In the genomic region with DNA sequence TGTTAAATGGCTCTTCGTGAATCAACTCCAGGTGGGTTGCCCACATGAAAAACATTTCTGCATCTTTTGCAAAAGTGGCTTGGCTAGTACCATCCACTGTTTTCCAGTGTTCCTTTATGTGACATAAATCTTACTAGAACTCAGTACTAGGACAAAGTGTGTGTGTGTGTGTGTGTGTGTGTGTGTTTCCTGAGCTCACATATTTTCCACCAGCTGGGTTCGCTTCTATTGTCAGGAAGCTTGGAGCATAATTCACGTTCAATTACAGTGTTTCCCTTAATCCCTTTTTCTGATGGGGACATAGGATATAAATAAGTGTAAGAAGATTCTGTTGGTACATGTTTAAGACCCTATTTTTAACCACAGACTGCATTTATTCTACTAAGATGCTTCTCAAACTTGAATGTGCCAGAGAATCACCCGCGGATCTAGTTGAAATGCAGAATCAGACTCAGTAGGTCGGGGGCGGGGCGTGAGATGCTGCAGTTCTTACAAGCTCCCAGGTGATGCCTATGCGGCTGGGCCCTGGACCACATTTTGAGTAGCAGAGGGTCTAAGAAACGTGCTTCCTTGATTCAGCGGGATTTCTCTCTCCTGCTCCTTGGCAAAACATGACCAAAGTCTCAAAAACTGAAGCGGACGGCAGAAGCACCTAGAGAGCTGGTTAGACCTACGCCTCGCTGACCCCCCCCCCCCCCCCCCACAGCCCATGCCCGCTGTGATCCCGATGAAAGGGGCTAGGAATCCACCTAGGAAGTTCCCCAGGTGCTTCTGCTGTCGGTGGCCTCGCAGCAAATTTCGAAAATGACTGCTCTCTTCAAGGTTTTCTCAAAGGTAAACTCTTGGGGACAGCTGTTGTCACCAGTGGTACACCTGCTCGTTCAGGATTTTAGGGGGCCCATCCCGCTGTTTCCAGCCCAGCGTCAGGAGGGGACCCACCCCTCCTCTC, we compare ENCODE assay signal across 8 cellular contexts. TPM values are rescaled to one million over a fixed set of nuclear protein-coding genes. Genes with fewer than 3 reads are reported as not detected.
A peak's percentile ranks its signal among the peaks of the same experiment; 100 is the strongest.
DNase-seq lines count a peak whose midpoint lies in the region; ATAC-seq, FAIRE-seq and TF ChIP-seq lines count a peak whose summit lies in the region.

No MANE protein-coding gene starts in this region.

- no peak for TF ChIP-seq EP300 in K562 (IDR thresholded peaks at IDR 0.05; ENCODE audit: low read length)

- H3K4me3 Mint-ChIP-seq in T-helper 1 cell treated with Interleukin-12 subunit alpha and Interleukin-12 subunit beta and Interleukin-4 antibody, amounts not matched to agents 30 μg/mL and 1 μg/mL, for 36 hours = peak overlapping the region; percentile 73

- peak overlapping the region; percentile 89 for H2AFZ ChIP-seq in K562 (ENCODE audit: low read depth, low read length)

- DNase-seq in Daoy (ENCODE audit: low read depth) (peak; percentile 12), HL-60 (ENCODE audit: low read depth in 1 of 2, low spot score in 1 of 2) (peak in 1 of 2 experiments; percentile 7), K562 (ENCODE audit: extremely low read depth in 1 of 4, low spot score in 3 of 4) (peak in 2 of 4 experiments; percentile 12 to 41), kidney (no peak), NCI-H446 treated with DMSO at 0.1 percent for 48 hours (lab: John Stamatoyannopoulos, UW) (no peak), NCI-H2196 treated with DMSO at 0.1 percent for 48 hours (lab: John Stamatoyannopoulos, UW; ENCODE audit: unreplicated experiment) (no peak)
- DNase-seq in stimulated activated CD4-positive, alpha-beta T cell treated with anti-CD3 and anti-CD28 coated beads, Interleukin-1b, Interleukin-23, amount 100 ng/mL, for 4 hours (ENCODE audit: low read depth in 2 of 2) = peak; percentile 30 to 36

- POLR2A ChIA-PET in K562 (lab: Yijun Ruan, JAX) = interaction anchor here (0.7 kb wide), 2 partner anchors 9 to 57 kb away, joined by 3 read pairs; no protein-coding TSS in a partner anchor

- peak overlapping the region; percentile 73 for H3K4me2 ChIP-seq in K562 (ENCODE audit: insufficient read depth, low read length)

- H3K79me2 ChIP-seq in K562 (ENCODE audit: control insufficient read depth, insufficient read depth, low read length) = peaks cover 21% of the 10 kb centered on the region

- H3K9me3 ChIP-seq in K562 (replicated peaks; ENCODE audit: control insufficient read depth, insufficient read depth, low read depth, low read length) (no peaks in the 10 kb centered on the region), kidney (ENCODE audit: control insufficient read depth in 1 of 2, low read length in 2 of 2) (no peaks in the 10 kb centered on the region)

- FAIRE-seq in K562 (lab: Jason Lieb, UNC) = no peak
- no peak for FAIRE-seq in kidney (lab: Jason Lieb, UNC)

- H3K27me3 Mint-ChIP-seq in T-helper 1 cell treated with Interleukin-12 subunit alpha and Interleukin-12 subunit beta and Interleukin-4 antibody, amounts not matched to agents 30 μg/mL and 1 μg/mL, for 36 hours (ENCODE audit: low read depth) = peaks cover 10% of the 10 kb centered on the region

- peak overlapping the region; percentile 84 for H3K27ac Mint-ChIP-seq in T-helper 1 cell treated with Interleukin-12 subunit alpha and Interleukin-12 subunit beta and Interleukin-4 antibody, amounts not matched to agents 30 μg/mL and 1 μg/mL, for 36 hours

- H3K27me3 ChIP-seq in HL-60 (ENCODE audit: insufficient read depth, poor library complexity, severe bottlenecking) (no peaks in the 10 kb centered on the region), K562 (ENCODE audit: control insufficient read depth in 2 of 2, insufficient read depth in 2 of 2, low read length in 2 of 2) (no peaks in the 10 kb centered on the region)

- TF ChIP-seq CTCF in HL-60 (IDR thresholded peaks at IDR 0.05; ENCODE audit: insufficient read depth, low read length) (no peak), K562 (IDR thresholded peaks at IDR 0.05 in 2 of 3, conservative IDR thresholded peaks at IDR 0.05 in 1 of 3; ENCODE audit: insufficient read depth in 2 of 3, low read depth in 1 of 3, low read length in 3 of 3) (no peak), kidney (IDR thresholded peaks at IDR 0.05; ENCODE audit: borderline replicate concordance, extremely low read depth, insufficient read depth) (no peak)

- H3K9me3 Mint-ChIP-seq in T-helper 1 cell treated with Interleukin-12 subunit alpha and Interleukin-12 subunit beta and Interleukin-4 antibody, amounts not matched to agents 30 μg/mL and 1 μg/mL, for 36 hours = no peaks in the 10 kb centered on the region

- BruUV-seq in K562 (replicated peaks; lab: Mats Ljungman, UMichigan) = TSS peak; percentile 73

- WGBS in K562 (ENCODE audit: insufficient coverage, low coverage, missing lambda C conversion rate) = 9% methylated on average over 17 of the region's 23 CpGs

- no peak for TF ChIP-seq RAD21 in K562 (CRISPR knock-in tag; conservative IDR thresholded peaks at IDR 0.05 in 1 of 2, IDR thresholded peaks at IDR 0.05 in 1 of 2)

- H3K36me3 Mint-ChIP-seq in T-helper 1 cell treated with Interleukin-12 subunit alpha and Interleukin-12 subunit beta and Interleukin-4 antibody, amounts not matched to agents 30 μg/mL and 1 μg/mL, for 36 hours (ENCODE audit: low read depth) = no peaks in the 10 kb centered on the region

- peak overlapping the region; percentile 61 for H3K4me3 ChIP-seq in HL-60 (replicated peaks; ENCODE audit: insufficient read depth, low read length)
- peak overlapping the region; percentile 78 for H3K4me3 ChIP-seq in K562
- H3K4me3 ChIP-seq in kidney (ENCODE audit: low read length in 2 of 2) = peak overlapping the region; percentile 56 to 64

- H3K27ac ChIP-seq in HL-60 (replicated peaks) (peak overlapping the region; percentile 74), K562 (ENCODE audit: extremely low read depth, low read depth, low read length) (peak overlapping the region; percentile 84), kidney (ENCODE audit: low read depth in 2 of 2, low read length in 2 of 2) (no peak overlapping the region)

- CTCF ChIA-PET in K562 (lab: Yijun Ruan, JAX; ENCODE audit: low intra/inter-chr PET ratio) = no interaction called here

- no peak for TF ChIP-seq POLR2A in K562 (conservative IDR thresholded peaks at IDR 0.05)

- in situ Hi-C loops in K562 (cut with MboI) = no loop called here

- no peaks in the 10 kb centered on the region for H4K20me1 ChIP-seq in K562 (replicated peaks; ENCODE audit: control insufficient read depth, insufficient read depth, low read length)

- H3K4me1 ChIP-seq in K562 (replicated peaks in 1 of 2; ENCODE audit: control insufficient read depth in 2 of 2, insufficient read depth in 2 of 2, low read length in 2 of 2) (peaks cover 14 to 20% of the 10 kb centered on the region in 2 experiments), kidney (ENCODE audit: control insufficient read depth in 1 of 2, insufficient read depth in 1 of 2, low read depth in 1 of 2, low read length in 2 of 2) (peaks cover 0 to 6% of the 10 kb centered on the region in 2 donors)

- ATAC-seq in K562 = no peak

- H3K9ac ChIP-seq in K562 (ENCODE audit: insufficient read depth in 1 of 2, low read depth in 2 of 2, low read length in 2 of 2) (peak overlapping the region; percentile 85 to 97), kidney (ENCODE audit: low read length in 2 of 2) (peak overlapping the region in 1 of 2 donors; percentile 34)

- intact Hi-C loops in K562 (cut with micrococcal nuclease) = loop anchor here (2.0 to 5.0 kb wide), 2 partner anchors 85 to 125 kb away; a partner anchor contains a TSS
- intact Hi-C loops in kidney (cut with DNase I) = no loop called here

- H3K9me1 ChIP-seq in K562 (ENCODE audit: control insufficient read depth, insufficient read depth, low read length) = no peaks in the 10 kb centered on the region

- peaks cover 10% of the 10 kb centered on the region for H3K4me1 Mint-ChIP-seq in T-helper 1 cell treated with Interleukin-12 subunit alpha and Interleukin-12 subunit beta and Interleukin-4 antibody, amounts not matched to agents 30 μg/mL and 1 μg/mL, for 36 hours (ENCODE audit: low read depth)

- no peaks in the 10 kb centered on the region for H3K36me3 ChIP-seq in K562 (ENCODE audit: control insufficient read depth, insufficient read depth, low read length)
- H3K36me3 ChIP-seq in kidney (ENCODE audit: control insufficient read depth in 1 of 2, insufficient read depth in 2 of 2, low read length in 2 of 2) = no peaks in the 10 kb centered on the region

TF ChIP-seq in K562, 482 proteins besides CTCF, POLR2A, EP300 and RAD21 (continues in another document):
- no peak for TF ChIP-seq ZNF253 (CRISPR knock-in tag; conservative IDR thresholded peaks at IDR 0.05)
- TF ChIP-seq, protein P1, sequence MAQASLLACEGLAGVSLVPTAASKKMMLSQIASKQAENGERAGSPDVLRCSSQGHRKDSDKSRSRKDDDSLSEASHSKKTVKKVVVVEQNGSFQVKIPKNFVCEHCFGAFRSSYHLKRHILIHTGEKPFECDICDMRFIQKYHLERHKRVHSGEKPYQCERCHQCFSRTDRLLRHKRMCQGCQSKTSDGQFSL (CRISPR knock-in tag; IDR thresholded peaks at IDR 0.05) = peak; percentile 87
- TF ChIP-seq, protein P1 (tag; IDR thresholded peaks at IDR 0.05) = peak in 1 of 2 experiments; percentile 92; a peak in 2 of 4 replicates

RNA-seq across cellular contexts. Expression of a gene that starts 0.8 kb away (rescaled TPM):
- 15.8 and 17.7 TPM in 2 replicates for total RNA-seq in Daoy (2014; rRNA removed; shearing (Covaris generic))
- total RNA-seq in K562 (2011; cell fraction: chromatin; rRNA removed; ENCODE audit: low replicate concordance) = 18.1 and 26.2 TPM in 2 replicates
- total RNA-seq in K562 (2011; cell fraction: nucleolus; rRNA removed) = 25.0 and 27.5 TPM in 2 replicates
- 27.9 and 31.7 TPM in 2 replicates for total RNA-seq in K562 (2011; cell fraction: nucleoplasm; rRNA removed)
- total RNA-seq in K562 (2014; rRNA removed) = 10.2 and 11.7 TPM in 2 replicates
- 9.6 and 10.4 TPM in 2 replicates for total RNA-seq in K562 (2014; rRNA removed; fragmentation: Illumina TruSeq; extraction: Trizol)
- total RNA-seq in K562 (2015; rRNA removed; fragmentation: Illumina TruSeq; extraction: Trizol) = 14.6 and 15.0 TPM in 2 replicates
- total RNA-seq in K562 (2021) = 19.0 and 19.6 TPM in 2 replicates
- 11.9 and 15.0 TPM in 2 replicates for polyA plus RNA-seq in K562 (2011; rRNA removed)
- polyA plus RNA-seq in K562 (2011; cell fraction: cytosol; rRNA removed) = 15.0 and 21.8 TPM in 2 replicates
- polyA plus RNA-seq in K562 (2011; cell fraction: nucleus; rRNA removed) = 13.6 and 14.1 TPM in 2 replicates
- polyA plus RNA-seq in K562 (2012) = 21.5 and 27.6 TPM in 2 replicates
- 17.6 and 18.0 TPM in 2 replicates for polyA plus RNA-seq in K562 (2014; fragmentation: Illumina TruSeq; extraction: Trizol)
- 1 to 10 TPM in 1 of 2 experiments, under 1 TPM in 1; 0.76 to 2.8 TPM for polyA plus RNA-seq in K562 (2014; fragmentation: Nextera tagmentation; extraction: Ambion mirVana)
- polyA plus RNA-seq in K562 (2014; rRNA removed) = 12.7 and 13.0 TPM in 2 replicates
- 13.8 and 13.9 TPM in 2 replicates for polyA minus RNA-seq in K562 (2011; rRNA and poly(A)+ RNA removed)
- polyA minus RNA-seq in K562 (2011; cell fraction: cytosol; rRNA and poly(A)+ RNA removed) = 8.4 and 9.1 TPM in 2 replicates
- polyA minus RNA-seq in K562 (2011; cell fraction: nucleus; rRNA and poly(A)+ RNA removed) = 3.9 and 6.3 TPM in 2 replicates
- total RNA-seq in kidney = 38.0 TPM
- polyA plus RNA-seq in kidney (ENCODE audit: insufficient read depth, low read depth, low replicate concordance) = 30.9 TPM

Comparison
In these comparisons a context has a peak if more than half of its experiments do, and no peak if none do; other contexts are left out.
1. DNase-seq: peak in Daoy (single experiment) and stimulated activated CD4-positive, alpha-beta T cell treated with anti-CD3 and anti-CD28 coated beads, Interleukin-1b, Interleukin-23, amount 100 ng/mL, for 4 hours (2 of 2); none in kidney (single experiment), NCI-H446 treated with DMSO at 0.1 percent for 48 hours (single experiment) and NCI-H2196 treated with DMSO at 0.1 percent for 48 hours (single experiment).
2. H3K27ac ChIP-seq: peak in HL-60 (single experiment) and K562 (single experiment); none in kidney (0 of 2).
3. Peak in every context shown above with its lines, with median percentiles within 50 percentile points of each other: H3K4me3 ChIP-seq.